ENCODE assay signal across 13 cellular contexts in the genomic region with DNA sequence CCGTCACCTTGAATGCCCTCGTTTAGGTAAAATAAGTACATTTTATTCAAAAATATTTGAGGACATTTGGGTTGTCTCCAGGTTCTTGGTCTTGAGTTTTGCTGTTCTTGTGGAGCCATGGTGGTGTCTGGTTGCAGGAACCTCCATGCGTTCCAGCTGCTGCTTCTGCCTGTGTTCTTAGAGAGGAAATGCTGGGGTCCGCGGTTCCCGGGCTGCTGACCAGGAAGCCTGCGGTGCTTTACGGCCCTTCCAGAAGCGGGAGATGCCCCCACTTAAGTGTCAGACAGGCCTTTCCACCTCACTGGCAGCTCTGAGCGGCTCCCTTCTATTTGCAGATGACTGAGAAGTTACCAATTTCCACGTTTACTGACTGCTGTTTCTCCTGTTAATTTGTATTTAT.
DNase-seq lines count a peak whose midpoint lies in the region; ATAC-seq and TF ChIP-seq lines count a peak whose summit lies in the region.
"Had no signal": no experiment of that assay in that cellular context is flagged by ENCODE, and none has a peak within 500 bp of the region (broad histone marks: within the 10 kb centered on the region; RNA-seq: fewer than 3 reads in every experiment).

No MANE protein-coding gene starts in this region.

- CTCF ChIA-PET in IMR-90 (lab: Yijun Ruan, JAX) = no interaction called here

- H3K9ac ChIP-seq in IMR-90 (ENCODE audit: low read depth, low read length) = no peak overlapping the region

- peaks cover 0 to 14% of the 10 kb centered on the region in 2 experiments; a peak in 2 of 4 replicates for H3K79me1 ChIP-seq in IMR-90 (ENCODE audit: low read depth in 1 of 2, low read length in 2 of 2)

- TF ChIP-seq POLR2A in IMR-90 (IDR thresholded peaks at IDR 0.05; ENCODE audit: low read depth, low read length) (no peak), transverse colon (IDR thresholded peaks at IDR 0.05) (no peak)

- H3K9me3 ChIP-seq in IMR-90 (ENCODE audit: control insufficient read depth, insufficient read depth, low read length) = no peaks in the 10 kb centered on the region
- H3K9me3 ChIP-seq in lower lobe of right lung = no peaks in the 10 kb centered on the region
- H3K9me3 ChIP-seq in transverse colon = no peaks in the 10 kb centered on the region
- H3K9me3 ChIP-seq: suprapubic skin had no signal

- no TSS peak for BruUV-seq in IMR-90 (replicated peaks; lab: Mats Ljungman, UMichigan)

- no peak overlapping the region for H2AK9ac ChIP-seq in IMR-90 (replicated peaks; ENCODE audit: low read depth, low read length, poor library complexity)

- no CpG with 5 or more reads among the region's 11 CpGs for WGBS in IMR-90 (ENCODE audit: extremely low coverage in 2 of 2, insufficient read length in 1 of 2), 2 experiments
- 51 to 76% methylated on average over 3 to 11 of the region's 11 CpGs for WGBS in transverse colon (ENCODE audit: low coverage in 1 of 2), 2 donors

- dilution Hi-C loops in IMR-90 (cut with HindIII; ENCODE audit: low sequenced_read_pairs, unreplicated experiment) = no loop called here

- H3K4me3 ChIP-seq in IMR-90 (ENCODE audit: insufficient read depth, low read depth, low read length) = no peak overlapping the region
- no peak overlapping the region for H3K4me3 ChIP-seq in lower lobe of right lung
- no peak overlapping the region for H3K4me3 ChIP-seq in transverse colon
- H3K4me3 ChIP-seq: suprapubic skin had no signal

- H3K4ac ChIP-seq in IMR-90 (ENCODE audit: low read depth, low read length) = no peak overlapping the region

- H3K14ac ChIP-seq in IMR-90 (replicated peaks; ENCODE audit: low read depth, low read length) = no peak overlapping the region

- H3K56ac ChIP-seq in IMR-90 (ENCODE audit: extremely low read depth, insufficient read depth, low read length) = no peak overlapping the region

- ATAC-seq in IMR-90 (ENCODE audit: low read depth) (no peak), lower lobe of right lung (no peak), GM19455 (IDR thresholded peaks at IDR 0.05; ENCODE audit: unreplicated experiment) (no peak), HG02642 (IDR thresholded peaks at IDR 0.05; ENCODE audit: poor library complexity, unreplicated experiment) (no peak)
- ATAC-seq: activated CD8-positive, alpha-beta T cell treated with anti-CD3 and anti-CD28 coated beads, Interleukin-2, amount 10 ng/mL, durations not matched to agents 7 days and 5 days had no signal

- intact Hi-C loops in IMR-90 (cut with micrococcal nuclease) = no loop called here
- intact Hi-C loops in lower lobe of right lung (cut with DNase I) = no loop called here
- intact Hi-C loops in transverse colon (cut with DNase I; ENCODE audit: low total_unique reads) = no loop called here

- H3K4me2 ChIP-seq in IMR-90 (ENCODE audit: low read depth, low read length) = no peak overlapping the region

- no peak overlapping the region for H3K18ac ChIP-seq in IMR-90 (ENCODE audit: low read depth, low read length)

- DNase-seq in IMR-90 (no peak), lower lobe of right lung (no peak), transverse colon (no peak), cerebellar nuclear complex (lab: John Stamatoyannopoulos, UW) (no peak)
- DNase-seq: activated CD8-positive, alpha-beta T cell treated with anti-CD3 and anti-CD28 coated beads, Interleukin-2, amount 10 ng/mL, durations not matched to agents 7 days and 5 days; amniotic stem cell; C1 segment of cervical spinal cord; head of caudate nucleus; NCI-H187 treated with DMSO at 0.1 percent for 48 hours had no signal

- in situ Hi-C loops in IMR-90 (cut with MboI; ENCODE audit: low sequenced_read_pairs) (no loop called here), transverse colon (cut with MboI; ENCODE audit: low pct_ligation_motif_present in 1 of 4, low pct_unique_long_range_greater_than_20kb in 1 of 4, low sequenced_read_pairs in 3 of 4) (loop anchor here in 1 of 4 donors (25.0 kb wide), 1 partner anchor 117 kb away; a partner anchor contains a TSS)

- 0 out of 2 replicates have a peak overlapping the region, but pooled peaks have one; percentile 45 for H3K23ac ChIP-seq in IMR-90 (ENCODE audit: low read depth, low read length)

- no peaks in the 10 kb centered on the region for H3K27me3 ChIP-seq in IMR-90 (ENCODE audit: control insufficient read depth, insufficient read depth, low read length)
- H3K27me3 ChIP-seq in lower lobe of right lung (ENCODE audit: low read depth) = no peaks in the 10 kb centered on the region
- no peaks in the 10 kb centered on the region for H3K27me3 ChIP-seq in transverse colon
- H3K27me3 ChIP-seq: suprapubic skin had no signal

- H3K27ac ChIP-seq in IMR-90 (ENCODE audit: insufficient read depth, low read length) = no peak overlapping the region
- peak overlapping the region; percentile 100 for H3K27ac ChIP-seq in VCaP
- H3K27ac ChIP-seq in lower lobe of right lung = peak overlapping the region; percentile 78
- H3K27ac ChIP-seq in transverse colon = peak overlapping the region; percentile 83 to 89 (median 86)

- POLR2A ChIA-PET in IMR-90 (lab: Charles Lee; ENCODE audit: unreplicated experiment) = no interaction called here

- no peak overlapping the region for H2BK120ac ChIP-seq in IMR-90 (ENCODE audit: low read depth, low read length)

- no peak overlapping the region for H2BK5ac ChIP-seq in IMR-90 (ENCODE audit: low read depth, low read length, poor library complexity, severe bottlenecking)

- H4K20me1 ChIP-seq in IMR-90 (ENCODE audit: insufficient read depth, low read length) = peaks cover 55% of the 10 kb centered on the region

- H2AFZ ChIP-seq in IMR-90 (replicated peaks; ENCODE audit: low read length, poor library complexity) = no peak overlapping the region

- no peak overlapping the region for H4K5ac ChIP-seq in IMR-90 (ENCODE audit: low read depth, low read length)

- H3K4me1 ChIP-seq in IMR-90 (ENCODE audit: control insufficient read depth, insufficient read depth, low read length) = peaks cover 26% of the 10 kb centered on the region
- peaks cover 93% of the 10 kb centered on the region for H3K4me1 ChIP-seq in lower lobe of right lung
- H3K4me1 ChIP-seq in transverse colon = peaks cover 46 to 61% (median 54%) of the 10 kb centered on the region in 4 donors

- no peak overlapping the region; the same call in 2 of the 3 replicates for H2BK15ac ChIP-seq in IMR-90 (ENCODE audit: low read depth, low read length)

- no peak overlapping the region for H4K91ac ChIP-seq in IMR-90 (ENCODE audit: insufficient read depth, low read depth, low read length)

- H4K8ac ChIP-seq in IMR-90 (ENCODE audit: low read depth in 2 of 2, low read length in 2 of 2) = no peak overlapping the region

- H2AK5ac ChIP-seq in IMR-90 (ENCODE audit: low read depth, low read length) = no peak overlapping the region

- TF ChIP-seq EP300 in transverse colon (IDR thresholded peaks at IDR 0.05; ENCODE audit: low read depth) = no peak

- no peak for TF ChIP-seq RAD21 in IMR-90 (IDR thresholded peaks at IDR 0.05; ENCODE audit: low read length)

- no peak overlapping the region for H2BK20ac ChIP-seq in IMR-90 (ENCODE audit: low read depth, low read length)

- H3K9me1 ChIP-seq in IMR-90 (ENCODE audit: insufficient read depth, low read length) = peaks cover 9% of the 10 kb centered on the region; the same call in 1 of the 2 replicates

- no peak for TF ChIP-seq CTCF in IMR-90 (conservative IDR thresholded peaks at IDR 0.05; ENCODE audit: low read depth, low read length)
- no peak for TF ChIP-seq CTCF in VCaP (conservative IDR thresholded peaks at IDR 0.05)
- no peak for TF ChIP-seq CTCF in lower lobe of right lung (IDR thresholded peaks at IDR 0.05)
- no peak for TF ChIP-seq CTCF in transverse colon (IDR thresholded peaks at IDR 0.05)

- H3K36me3 ChIP-seq in IMR-90 (ENCODE audit: control insufficient read depth, insufficient read depth, low read length) (peaks cover 8% of the 10 kb centered on the region; the same call in 1 of the 2 replicates), lower lobe of right lung (no peaks in the 10 kb centered on the region), transverse colon (no peaks in the 10 kb centered on the region)
- H3K36me3 ChIP-seq: suprapubic skin had no signal

TF ChIP-seq in IMR-90, 13 proteins besides CTCF, POLR2A, EP300 and RAD21:
- no peak for TF ChIP-seq CEBPB (IDR thresholded peaks at IDR 0.05; ENCODE audit: low read depth, low read length)
- TF ChIP-seq SMC3 (IDR thresholded peaks at IDR 0.05; ENCODE audit: low read depth, low read length) = no peak
- TF ChIP-seq, protein P1, sequence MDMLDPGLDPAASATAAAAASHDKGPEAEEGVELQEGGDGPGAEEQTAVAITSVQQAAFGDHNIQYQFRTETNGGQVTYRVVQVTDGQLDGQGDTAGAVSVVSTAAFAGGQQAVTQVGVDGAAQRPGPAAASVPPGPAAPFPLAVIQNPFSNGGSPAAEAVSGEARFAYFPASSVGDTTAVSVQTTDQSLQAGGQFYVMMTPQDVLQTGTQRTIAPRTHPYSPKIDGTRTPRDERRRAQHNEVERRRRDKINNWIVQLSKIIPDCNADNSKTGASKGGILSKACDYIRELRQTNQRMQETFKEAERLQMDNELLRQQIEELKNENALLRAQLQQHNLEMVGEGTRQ (IDR thresholded peaks at IDR 0.05; ENCODE audit: low read depth, low read length) = no peak
- TF ChIP-seq RFX5 (IDR thresholded peaks at IDR 0.05; ENCODE audit: low read depth, low read length) = no peak
- no peak for TF ChIP-seq FOS (IDR thresholded peaks at IDR 0.05; ENCODE audit: low read depth, low read length)
- TF ChIP-seq RCOR1 (IDR thresholded peaks at IDR 0.05; ENCODE audit: insufficient replicate concordance, low read length) = no peak
- no peak for TF ChIP-seq MXI1 (IDR thresholded peaks at IDR 0.05; ENCODE audit: borderline replicate concordance, low read depth, low read length)
- no peak for TF ChIP-seq MAZ (IDR thresholded peaks at IDR 0.05; ENCODE audit: borderline replicate concordance, low read depth, low read length)
- no peak for TF ChIP-seq BHLHE40 (IDR thresholded peaks at IDR 0.05; ENCODE audit: low read depth, low read length)
- TF ChIP-seq NFE2L2 (IDR thresholded peaks at IDR 0.05; ENCODE audit: low read depth, low read length) = no peak
- TF ChIP-seq CHD1 (IDR thresholded peaks at IDR 0.05; ENCODE audit: low read depth, low read length) = no peak
- no peak for TF ChIP-seq MAFK (IDR thresholded peaks at IDR 0.05; ENCODE audit: low read depth, low read length)
- TF ChIP-seq, protein P2, sequence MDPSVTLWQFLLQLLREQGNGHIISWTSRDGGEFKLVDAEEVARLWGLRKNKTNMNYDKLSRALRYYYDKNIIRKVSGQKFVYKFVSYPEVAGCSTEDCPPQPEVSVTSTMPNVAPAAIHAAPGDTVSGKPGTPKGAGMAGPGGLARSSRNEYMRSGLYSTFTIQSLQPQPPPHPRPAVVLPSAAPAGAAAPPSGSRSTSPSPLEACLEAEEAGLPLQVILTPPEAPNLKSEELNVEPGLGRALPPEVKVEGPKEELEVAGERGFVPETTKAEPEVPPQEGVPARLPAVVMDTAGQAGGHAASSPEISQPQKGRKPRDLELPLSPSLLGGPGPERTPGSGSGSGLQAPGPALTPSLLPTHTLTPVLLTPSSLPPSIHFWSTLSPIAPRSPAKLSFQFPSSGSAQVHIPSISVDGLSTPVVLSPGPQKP (IDR thresholded peaks at IDR 0.05; ENCODE audit: borderline replicate concordance, low read depth, low read length) = no peak
